31 cellular contexts compared by ENCODE assay signal in genomic region chr11:134282121-134283045, GRCh38. TPM values are rescaled to one million over a fixed set of nuclear protein-coding genes. Genes with fewer than 3 reads are reported as not detected.
DNase-seq lines count a peak whose midpoint lies in the region; ATAC-seq and TF ChIP-seq lines count a peak whose summit lies in the region.
"Had no signal": no experiment of that assay in that cellular context is flagged by ENCODE, and none has a peak within 500 bp of the region (broad histone marks: within the 10 kb centered on the region; RNA-seq: fewer than 3 reads in every experiment).

No MANE protein-coding gene starts in this region.

- no peaks in the 10 kb centered on the region for H3K27me3 Mint-ChIP-seq in endothelial cell (ENCODE audit: unreplicated experiment)
- H3K27me3 Mint-ChIP-seq: activated CD4-positive, alpha-beta memory T cell treated with anti-CD3 and anti-CD28 coated beads for 36 hours; activated T-helper 17 cell treated with anti-CD3 and anti-CD28 coated beads, Interleukin-2, amount 50 U/mL, for 72 hours had no signal

- intact Hi-C loops in lower leg skin (cut with DNase I; ENCODE audit: low total_unique reads) = no loop called here
- intact Hi-C loops in upper lobe of right lung (cut with DNase I) = no loop called here
- intact Hi-C loops in psoas muscle (cut with DNase I) = no loop called here
- intact Hi-C loops in body of pancreas (cut with DNase I) = no loop called here

- DNase-seq in activated effector memory CD4-positive, alpha-beta T cell treated with anti-CD3 and anti-CD28 coated beads, Interleukin-2, amount 50 U/mL, for 16 hours = peak; percentile 21
- no peak for DNase-seq in activated effector memory CD4-positive, alpha-beta T cell treated with Interleukin-2 at 50 U/mL for 16 hours
- peak; percentile 0 for DNase-seq in endothelial cell (ENCODE audit: low spot score)
- peak; percentile 14 to 68 for DNase-seq in lower leg skin (ENCODE audit: low spot score in 2 of 2)
- peak; percentile 81 for DNase-seq in upper lobe of right lung
- DNase-seq in psoas muscle = no peak
- DNase-seq in body of pancreas = no peak
- no peak for DNase-seq in H7
- DNase-seq: activated CD4-positive, alpha-beta memory T cell treated with anti-CD3 and anti-CD28 coated beads for 36 hours; AML-193; amygdala; CD4-positive, alpha-beta T cell; cortex of kidney; effector memory CD8-positive, alpha-beta T cell; foreskin fibroblast; mammary epithelial cell; mucosa of descending colon; NCI-H1105; NCI-H187 treated with DMSO at 0.1 percent for 48 hours; NCI-H510A treated with DMSO at 0.1 percent for 48 hours; PC-3; retina; SK-N-SH; stimulated activated CD4-positive, alpha-beta T cell treated with anti-CD3 and anti-CD28 coated beads, Interleukin-1b, Interleukin-23, amount 100 ng/mL, for 48 hours; stimulated activated naive CD8-positive, alpha-beta T cell treated with anti-CD3 and anti-CD28 coated beads, Interleukin-15, Interleukin-2, amounts not matched to agents 100 U/mL and 50 U/mL, for 24 hours; testis had no signal

- TF ChIP-seq CTCF in endothelial cell (IDR thresholded peaks at IDR 0.05; ENCODE audit: unreplicated experiment) (no peak), lower leg skin (IDR thresholded peaks at IDR 0.05) (no peak), upper lobe of right lung (IDR thresholded peaks at IDR 0.05) (no peak), psoas muscle (IDR thresholded peaks at IDR 0.05) (no peak), body of pancreas (IDR thresholded peaks at IDR 0.05) (no peak)

- H3K27me3 ChIP-seq in upper lobe of right lung = peaks cover 31% of the 10 kb centered on the region
- peaks cover 2 to 25% (median 10%) of the 10 kb centered on the region in 3 donors for H3K27me3 ChIP-seq in psoas muscle (ENCODE audit: insufficient read depth in 3 of 3, low read length in 2 of 3)
- H3K27me3 ChIP-seq in body of pancreas = peaks cover 0 to 4% of the 10 kb centered on the region in 2 donors
- H3K27me3 ChIP-seq in H7 (ENCODE audit: control insufficient read depth, insufficient read depth, low read length) = no peaks in the 10 kb centered on the region
- H3K27me3 ChIP-seq: testis had no signal

- H3K4me3 ChIP-seq in lower leg skin (ENCODE audit: low read depth, poor library complexity, severe bottlenecking) (no peak overlapping the region), upper lobe of right lung (no peak overlapping the region), psoas muscle (no peak overlapping the region), body of pancreas (no peak overlapping the region), H7 (ENCODE audit: insufficient read depth, low read depth, low read length) (no peak overlapping the region)
- H3K4me3 ChIP-seq: mucosa of descending colon, testis had no signal

- no peaks in the 10 kb centered on the region for H3K36me3 Mint-ChIP-seq in endothelial cell (ENCODE audit: low read depth, unreplicated experiment)
- H3K36me3 Mint-ChIP-seq: natural killer cell treated with Interleukin-12 subunit alpha and Interleukin-12 subunit beta and Interleukin-15 and Interleukin-18, amount 100 ng/mL, for 72 hours had no signal

- H3K27ac ChIP-seq in upper lobe of right lung (no peak overlapping the region), psoas muscle (no peak overlapping the region), body of pancreas (no peak overlapping the region)
- H3K27ac ChIP-seq: testis had no signal

- WGBS in lower leg skin, 2 donors = 74 to 85% methylated on average over 22 of the region's 22 CpGs
- WGBS in psoas muscle, 3 donors = 77 to 81% (median 79%) methylated on average over 22 of the region's 22 CpGs
- WGBS in body of pancreas, 2 donors = 74 to 75% methylated on average over 20 to 22 of the region's 22 CpGs

- H3K9me3 Mint-ChIP-seq in endothelial cell (ENCODE audit: unreplicated experiment) = no peaks in the 10 kb centered on the region
- H3K9me3 Mint-ChIP-seq: activated naive CD4-positive, alpha-beta T cell treated with anti-CD3 and anti-CD28 coated beads, Interleukin-2, amount 50 U/mL, for 72 hours; activated T-helper 17 cell treated with anti-CD3 and anti-CD28 coated beads, Interleukin-2, amount 50 U/mL, for 72 hours; CD4-positive, alpha-beta T cell; effector memory CD8-positive, alpha-beta T cell; natural killer cell treated with Interleukin-12 subunit alpha and Interleukin-12 subunit beta and Interleukin-15 and Interleukin-18, amount 100 ng/mL, for 72 hours had no signal

- H3K4me1 ChIP-seq in upper lobe of right lung = no peaks in the 10 kb centered on the region
- H3K4me1 ChIP-seq in psoas muscle = no peaks in the 10 kb centered on the region
- no peaks in the 10 kb centered on the region for H3K4me1 ChIP-seq in body of pancreas

- no peak overlapping the region for H3K27ac Mint-ChIP-seq in endothelial cell (ENCODE audit: unreplicated experiment)
- H3K27ac Mint-ChIP-seq: activated CD4-positive, alpha-beta memory T cell treated with anti-CD3 and anti-CD28 coated beads for 36 hours; activated T-helper 17 cell treated with anti-CD3 and anti-CD28 coated beads, Interleukin-2, amount 50 U/mL, for 72 hours; CD4-positive, alpha-beta T cell; effector memory CD8-positive, alpha-beta T cell; natural killer cell treated with Interleukin-12 subunit alpha and Interleukin-12 subunit beta and Interleukin-15 and Interleukin-18, amount 100 ng/mL, for 72 hours had no signal

- ATAC-seq in upper lobe of right lung (peak; percentile 88), psoas muscle (no peak), body of pancreas (no peak)
- ATAC-seq: activated CD4-positive, CD25-positive, alpha-beta regulatory T cell treated with anti-CD3 and anti-CD28 coated beads, Interleukin-2, amount 50 U/mL, for 24 hours; activated naive CD4-positive, alpha-beta T cell treated with anti-CD3 and anti-CD28 coated beads, Interleukin-2, amount 50 U/mL, for 72 hours; activated T-helper 17 cell treated with anti-CD3 and anti-CD28 coated beads, Interleukin-2, amount 50 U/mL, for 72 hours; effector memory CD8-positive, alpha-beta T cell; mucosa of descending colon; PC-3; stimulated activated naive CD8-positive, alpha-beta T cell treated with anti-CD3 and anti-CD28 coated beads, Interleukin-15, Interleukin-2, amounts not matched to agents 100 U/mL and 50 U/mL, for 24 hours had no signal

- H3K36me3 ChIP-seq in upper lobe of right lung (no peaks in the 10 kb centered on the region), psoas muscle (ENCODE audit: insufficient read depth in 1 of 2, low read depth in 1 of 2) (no peaks in the 10 kb centered on the region), body of pancreas (replicated peaks in 1 of 2; ENCODE audit: insufficient read depth in 1 of 2, low read depth in 2 of 2) (no peaks in the 10 kb centered on the region), H7 (replicated peaks; ENCODE audit: control insufficient read depth, insufficient read depth, low read length) (peaks cover 4% of the 10 kb centered on the region)

- peaks cover 3% of the 10 kb centered on the region for H3K4me1 Mint-ChIP-seq in endothelial cell (ENCODE audit: unreplicated experiment)

- H3K4me3 Mint-ChIP-seq in endothelial cell (ENCODE audit: unreplicated experiment) = no peak overlapping the region
- H3K4me3 Mint-ChIP-seq: activated CD4-positive, alpha-beta memory T cell treated with anti-CD3 and anti-CD28 coated beads for 36 hours; activated T-helper 17 cell treated with anti-CD3 and anti-CD28 coated beads, Interleukin-2, amount 50 U/mL, for 72 hours; CD4-positive, alpha-beta T cell; effector memory CD8-positive, alpha-beta T cell; natural killer cell treated with Interleukin-12 subunit alpha and Interleukin-12 subunit beta and Interleukin-15 and Interleukin-18, amount 100 ng/mL, for 72 hours had no signal

- TF ChIP-seq POLR2A in lower leg skin (IDR thresholded peaks at IDR 0.05) (no peak), body of pancreas (IDR thresholded peaks at IDR 0.05) (no peak)

- H3K9me3 ChIP-seq in upper lobe of right lung (no peaks in the 10 kb centered on the region), psoas muscle (no peaks in the 10 kb centered on the region), body of pancreas (no peaks in the 10 kb centered on the region)
- H3K9me3 ChIP-seq: mucosa of descending colon, SK-N-SH, testis had no signal

RNA-seq across cellular contexts. Expression of gene GLB1L3, which starts 6.2 kb away (rescaled TPM):
- 16.5 TPM for total RNA-seq in endothelial cell (ENCODE audit: unreplicated experiment)
- total RNA-seq in lower leg skin = 10 to 100 TPM in 1 of 4 donors, 1 to 10 TPM in 3; 7.5 to 18.5 (median 8.9) TPM
- total RNA-seq in upper lobe of right lung = 0.43 TPM
- not detected for total RNA-seq in psoas muscle
- polyA plus RNA-seq in psoas muscle = not detected
- total RNA-seq in body of pancreas = 1 to 10 TPM in 1 of 2 donors, not detected in 1; 1.3 TPM
- 24.0 and 35.0 TPM in 2 replicates for total RNA-seq in H7 (2014; rRNA removed; shearing (Covaris generic))
- total RNA-seq: osteocyte, PC-3 had no signal
- polyA plus RNA-seq: SK-N-SH had no signal

RNA-seq across cellular contexts. Expression of gene ACAD8, which starts 29.0 kb away (rescaled TPM):
- total RNA-seq in endothelial cell (ENCODE audit: unreplicated experiment) = 33.5 TPM
- 10 to 100 TPM; 49.0 to 68.6 (median 58.6) TPM for total RNA-seq in lower leg skin
- 44.8 TPM for total RNA-seq in upper lobe of right lung
- total RNA-seq in psoas muscle = 10 to 100 TPM; 22.9 to 33.9 (median 30.1) TPM
- 10 to 100 TPM; 20.4 to 34.6 (median 28.2) TPM for polyA plus RNA-seq in psoas muscle
- 10 to 100 TPM; 30.9 to 39.2 TPM for total RNA-seq in body of pancreas
- 44.2 TPM in 2 replicates for total RNA-seq in H7 (2014; rRNA removed; shearing (Covaris generic))

RNA-seq across cellular contexts. Expression of gene THYN1, which starts 29.2 kb away (rescaled TPM):
- total RNA-seq in endothelial cell (ENCODE audit: unreplicated experiment) (42.5 TPM), lower leg skin (10 to 100 TPM in 3 of 4 donors, 1 to 10 TPM in 1; 9.1 to 35.7 (median 26.2) TPM), upper lobe of right lung (33.8 TPM), psoas muscle (10 to 100 TPM; 14.9 to 31.6 (median 16.8) TPM), body of pancreas (10 to 100 TPM; 17.8 to 25.7 TPM)
- polyA plus RNA-seq in psoas muscle = 10 to 100 TPM; 20.4 to 33.5 (median 26.9) TPM
- 114 and 117 TPM in 2 replicates for total RNA-seq in H7 (2014; rRNA removed; shearing (Covaris generic))

RNA-seq across cellular contexts. Expression of gene GLB1L2, which starts 49.4 kb away (rescaled TPM):
- total RNA-seq in endothelial cell (ENCODE audit: unreplicated experiment) (5.0 TPM), lower leg skin (10 to 100 TPM in 2 of 4 donors, 1 to 10 TPM in 2; 9.1 to 21.6 (median 15.1) TPM), upper lobe of right lung (4.9 TPM), psoas muscle (1 to 10 TPM in 2 of 4 donors, under 1 TPM in 2; 0.30 to 1.5 (median 0.87) TPM), body of pancreas (10 to 100 TPM in 1 of 2 donors, 1 to 10 TPM in 1; 9.1 to 10.9 TPM)
- 1 to 10 TPM in 1 of 3 donors, under 1 TPM in 2; 0.14 to 1.2 (median 0.91) TPM for polyA plus RNA-seq in psoas muscle
- total RNA-seq in H7 (2014; rRNA removed; shearing (Covaris generic)) = 3.7 and 4.1 TPM in 2 replicates
- total RNA-seq: osteocyte had no signal

RNA-seq across cellular contexts. Expression of gene VPS26B, which starts 57.9 kb away (rescaled TPM):
- total RNA-seq in endothelial cell (ENCODE audit: unreplicated experiment) (132 TPM), lower leg skin (10 to 100 TPM; 50.6 to 76.5 (median 64.1) TPM), upper lobe of right lung (37.2 TPM), psoas muscle (10 to 100 TPM; 12.2 to 21.8 (median 18.5) TPM), body of pancreas (10 to 100 TPM; 23.7 to 34.8 TPM)
- polyA plus RNA-seq in psoas muscle = 10 to 100 TPM; 14.0 to 34.8 (median 22.7) TPM
- 25.3 and 26.8 TPM in 2 replicates for total RNA-seq in H7 (2014; rRNA removed; shearing (Covaris generic))

Comparison
In these comparisons a context has a peak if more than half of its experiments do, and no peak if none do; other contexts are left out.
1. DNase-seq: peak in activated effector memory CD4-positive, alpha-beta T cell treated with anti-CD3 and anti-CD28 coated beads, Interleukin-2, amount 50 U/mL, for 16 hours (single experiment), endothelial cell (single experiment), lower leg skin (2 of 2) and upper lobe of right lung (single experiment); none in activated effector memory CD4-positive, alpha-beta T cell treated with Interleukin-2 at 50 U/mL for 16 hours (single experiment), psoas muscle (0 of 2), body of pancreas (0 of 4) and H7 (single experiment).